ENCODE assay signal across 28 cellular contexts in genomic region chr6:68657374-68657773, GRCh38. TPM values are rescaled to one million over a fixed set of nuclear protein-coding genes. Genes with fewer than 3 reads are reported as not detected.
"Had no signal": no experiment of that assay in that cellular context is flagged by ENCODE, and none has a peak within 500 bp of the region (broad histone marks: within the 10 kb centered on the region; RNA-seq: fewer than 3 reads in every experiment).

No MANE protein-coding gene starts in this region.

- H3K36me3 ChIP-seq: esophagus muscularis mucosa, gastroesophageal sphincter, heart left ventricle, prostate gland, right atrium auricular region, suprapubic skin, transverse colon, upper lobe of right lung had no signal

- DNase-seq: effector memory CD4-positive, alpha-beta T cell; foreskin keratinocyte; heart left ventricle; kidney; mammary epithelial cell; mesendoderm; midbrain; naive thymus-derived CD4-positive, alpha-beta T cell; nucleus accumbens; stimulated activated CD4-positive, alpha-beta T cell treated with anti-CD3 and anti-CD28 coated beads, Interleukin-12 subunit alpha, Interleukin-12 subunit beta, amount 100 ng/mL, for 4 hours; stimulated activated CD4-positive, alpha-beta T cell treated with anti-CD3 and anti-CD28 coated beads, Interleukin-1b, Interleukin-23, amount 100 ng/mL, for 48 hours; stimulated activated CD4-positive, alpha-beta T cell treated with anti-CD3 and anti-CD28 coated beads, Interleukin-4, amount 100 ng/mL, for 1 hour; stimulated activated CD8-positive, alpha-beta memory T cell treated with anti-CD3 and anti-CD28 coated beads, Interleukin-4, amount 100 ng/mL, for 48 hours; stimulated activated naive CD4-positive, alpha-beta T cell; stimulated activated naive CD8-positive, alpha-beta T cell treated with anti-CD3 and anti-CD28 coated beads, Interleukin-15, amount 100 ng/mL, for 72 hours; transverse colon; upper lobe of right lung; uterus had no signal

- H3K4me1 ChIP-seq: esophagus muscularis mucosa, foreskin keratinocyte, gastroesophageal sphincter, prostate gland, right atrium auricular region, suprapubic skin, transverse colon, upper lobe of right lung had no signal

- ATAC-seq: foreskin keratinocyte; gastroesophageal sphincter; heart left ventricle; left lobe of liver; naive thymus-derived CD4-positive, alpha-beta T cell; sciatic nerve; stimulated activated naive CD8-positive, alpha-beta T cell treated with anti-CD3 and anti-CD28 coated beads, Interleukin-15, amount 100 ng/mL, for 72 hours; upper lobe of right lung had no signal

- H3K4me3 ChIP-seq: esophagus muscularis mucosa, gastroesophageal sphincter, hepatocyte, prostate gland, right atrium auricular region, smooth muscle cell, suprapubic skin, transverse colon, upper lobe of right lung, uterus had no signal

- H3K27me3 ChIP-seq: esophagus muscularis mucosa, foreskin keratinocyte, gastroesophageal sphincter, heart left ventricle, hepatocyte, right atrium auricular region, suprapubic skin, transverse colon, upper lobe of right lung had no signal

- H3K27ac ChIP-seq: esophagus muscularis mucosa, foreskin keratinocyte, gastroesophageal sphincter, hepatocyte, prostate gland, right atrium auricular region, suprapubic skin, transverse colon, upper lobe of right lung, uterus had no signal

- H3K9me3 ChIP-seq: esophagus muscularis mucosa, gastroesophageal sphincter, heart left ventricle, prostate gland, right atrium auricular region, suprapubic skin, transverse colon, upper lobe of right lung, uterus had no signal

RNA-seq across cellular contexts. Expression of gene ADGRB3, which starts 22.3 kb away (rescaled TPM):
- total RNA-seq: endothelial cell of umbilical vein; foreskin keratinocyte; mammary epithelial cell; naive thymus-derived CD4-positive, alpha-beta T cell had no signal
